Comparison of ENCODE assay signal across 8 cellular contexts in genomic region chr21:44926364-44927101, GRCh38. TPM values are rescaled to one million over a fixed set of nuclear protein-coding genes. Genes with fewer than 3 reads are reported as not detected.
DNase-seq lines count a peak whose midpoint lies in the region; ATAC-seq and TF ChIP-seq lines count a peak whose summit lies in the region.

No MANE protein-coding gene starts in this region.

- H3K9me2 ChIP-seq in SK-N-SH (no peaks in the 10 kb centered on the region), hepatocyte (replicated peaks; ENCODE audit: insufficient read depth) (no peaks in the 10 kb centered on the region)

- DNase-seq in SK-N-SH (no peak), esophagus squamous epithelium (lab: John Stamatoyannopoulos, UW) (no peak), substantia nigra (lab: John Stamatoyannopoulos, UW) (no peak), hepatocyte (ENCODE audit: low spot score) (no peak), tibial nerve (ENCODE audit: low spot score in 2 of 2) (no peak), NCI-H1092 treated with DMSO at 0.1 percent for 48 hours (lab: John Stamatoyannopoulos, UW) (no peak)
- peak; percentile 59 for DNase-seq in activated CD4-positive, alpha-beta T cell treated with anti-CD3 and anti-CD28 coated beads for 48 hours

- intact Hi-C loops in esophagus squamous epithelium (cut with DNase I) = loop anchor here (5.0 kb wide), 1 partner anchor 129 kb away; no protein-coding TSS in a partner anchor

- TF ChIP-seq RAD21 in SK-N-SH (IDR thresholded peaks at IDR 0.05; ENCODE audit: low read length) = no peak

- H3K4me3 ChIP-seq in SK-N-SH (ENCODE audit: low read depth in 2 of 2, low read length in 1 of 2) = no peak overlapping the region
- peak overlapping the region in 1 of 4 donors; percentile 6 for H3K4me3 ChIP-seq in esophagus squamous epithelium
- no peak overlapping the region for H3K4me3 ChIP-seq in hepatocyte
- H3K4me3 ChIP-seq in tibial nerve = no peak overlapping the region

- H3K9me3 ChIP-seq in SK-N-SH (no peaks in the 10 kb centered on the region), esophagus squamous epithelium (no peaks in the 10 kb centered on the region), hepatocyte (ENCODE audit: low read depth) (no peaks in the 10 kb centered on the region), tibial nerve (peaks cover 0 to 6% (median 0%) of the 10 kb centered on the region in 4 donors)

- H3F3A ChIP-seq in SK-N-SH (replicated peaks; ENCODE audit: insufficient read depth) = peaks cover 7% of the 10 kb centered on the region

- H3K79me2 ChIP-seq in SK-N-SH (ENCODE audit: insufficient read depth) (no peaks in the 10 kb centered on the region), hepatocyte (no peaks in the 10 kb centered on the region)

- H3K4me2 ChIP-seq in SK-N-SH = peak overlapping the region; percentile 83; the same call in 1 of the 2 replicates
- no peak overlapping the region for H3K4me2 ChIP-seq in hepatocyte

- CTCF ChIA-PET in SK-N-SH (lab: Yijun Ruan, JAX) = interaction anchor here (1.1 to 3.3 kb wide), 8 partner anchors 20 to 214 kb away, joined by 3 to 10 read pairs (median 7); no protein-coding TSS in a partner anchor

- no peak overlapping the region for H2AFZ ChIP-seq in SK-N-SH (ENCODE audit: low read depth)
- no peak overlapping the region for H2AFZ ChIP-seq in hepatocyte

- H3K27ac ChIP-seq in SK-N-SH (ENCODE audit: low read depth in 2 of 2, low read length in 1 of 2) (no peak overlapping the region), esophagus squamous epithelium (peak overlapping the region in 3 of 4 donors; percentile 39 to 64 (median 45)), substantia nigra (ENCODE audit: low read depth, low read length, poor library complexity, severe bottlenecking) (peak overlapping the region; percentile 35), hepatocyte (no peak overlapping the region), tibial nerve (peak overlapping the region in 1 of 4 donors; percentile 30)

- H3K4me1 ChIP-seq in SK-N-SH (ENCODE audit: control insufficient read depth in 1 of 2, insufficient read depth in 2 of 2, low read depth in 1 of 2, low read length in 1 of 2) (peaks cover 12 to 32% of the 10 kb centered on the region in 2 experiments; a peak in 2 of 4 replicates), esophagus squamous epithelium (peaks cover 37 to 58% (median 40%) of the 10 kb centered on the region in 3 donors), hepatocyte (ENCODE audit: insufficient read depth) (peaks cover 16% of the 10 kb centered on the region), tibial nerve (peaks cover 0 to 60% (median 38%) of the 10 kb centered on the region in 4 donors)

- TF ChIP-seq POLR2A in esophagus squamous epithelium (IDR thresholded peaks at IDR 0.05) (no peak), tibial nerve (IDR thresholded peaks at IDR 0.05) (no peak)

- peaks cover 32% of the 10 kb centered on the region for H3K27me3 ChIP-seq in SK-N-SH (ENCODE audit: insufficient read depth)
- peaks cover 4 to 57% (median 8%) of the 10 kb centered on the region in 4 donors for H3K27me3 ChIP-seq in esophagus squamous epithelium
- H3K27me3 ChIP-seq in hepatocyte = peaks cover 61% of the 10 kb centered on the region
- peaks cover 0 to 34% of the 10 kb centered on the region in 2 donors for H3K27me3 ChIP-seq in tibial nerve

- no peak overlapping the region for H3K9ac ChIP-seq in SK-N-SH

- POLR2A ChIA-PET in SK-N-SH (lab: Yijun Ruan, JAX) = no interaction called here

- H3K36me3 ChIP-seq in SK-N-SH (replicated peaks in 1 of 2; ENCODE audit: control insufficient read depth in 1 of 2, insufficient read depth in 2 of 2, low read length in 1 of 2) (no peaks in the 10 kb centered on the region), esophagus squamous epithelium (no peaks in the 10 kb centered on the region), hepatocyte (replicated peaks; ENCODE audit: insufficient read depth, low read depth) (no peaks in the 10 kb centered on the region), tibial nerve (no peaks in the 10 kb centered on the region)

- no peak for TF ChIP-seq CTCF in SK-N-SH (IDR thresholded peaks at IDR 0.05)
- no peak for TF ChIP-seq CTCF in esophagus squamous epithelium (IDR thresholded peaks at IDR 0.05)
- TF ChIP-seq CTCF in hepatocyte (IDR thresholded peaks at IDR 0.05; ENCODE audit: poor library complexity) = no peak
- TF ChIP-seq CTCF in tibial nerve (IDR thresholded peaks at IDR 0.05) = no peak

- no peak for ATAC-seq in SK-N-SH treated with all-trans-retinoic acid at 6 μM for 48 hours

- 61% methylated on average over 19 of the region's 23 CpGs for WGBS in SK-N-SH (ENCODE audit: low lambda C conversion rate)
- 42 to 48% methylated on average over 16 to 23 of the region's 23 CpGs for WGBS in esophagus squamous epithelium, 2 donors
- 74% methylated on average over 23 of the region's 23 CpGs for WGBS in hepatocyte (ENCODE audit: low lambda C conversion rate, missing lambda C conversion rate)
- WGBS in tibial nerve, 2 donors = 64 to 68% methylated on average over 23 of the region's 23 CpGs

- H4K20me1 ChIP-seq in SK-N-SH (ENCODE audit: insufficient read depth) (peaks cover 11% of the 10 kb centered on the region; the same call in 1 of the 2 replicates), hepatocyte (ENCODE audit: insufficient read depth, poor library complexity, severe bottlenecking) (no peaks in the 10 kb centered on the region)

- no peak for TF ChIP-seq EP300 in SK-N-SH (IDR thresholded peaks at IDR 0.05; ENCODE audit: borderline replicate concordance in 1 of 2, low read depth in 1 of 2, low read length in 1 of 2)
- TF ChIP-seq EP300 in tibial nerve (IDR thresholded peaks at IDR 0.05) = no peak

TF ChIP-seq in SK-N-SH, 30 proteins besides CTCF, POLR2A, EP300 and RAD21:
- TF ChIP-seq, protein P1, sequence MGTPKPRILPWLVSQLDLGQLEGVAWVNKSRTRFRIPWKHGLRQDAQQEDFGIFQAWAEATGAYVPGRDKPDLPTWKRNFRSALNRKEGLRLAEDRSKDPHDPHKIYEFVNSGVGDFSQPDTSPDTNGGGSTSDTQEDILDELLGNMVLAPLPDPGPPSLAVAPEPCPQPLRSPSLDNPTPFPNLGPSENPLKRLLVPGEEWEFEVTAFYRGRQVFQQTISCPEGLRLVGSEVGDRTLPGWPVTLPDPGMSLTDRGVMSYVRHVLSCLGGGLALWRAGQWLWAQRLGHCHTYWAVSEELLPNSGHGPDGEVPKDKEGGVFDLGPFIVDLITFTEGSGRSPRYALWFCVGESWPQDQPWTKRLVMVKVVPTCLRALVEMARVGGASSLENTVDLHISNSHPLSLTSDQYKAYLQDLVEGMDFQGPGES (IDR thresholded peaks at IDR 0.05; ENCODE audit: low read depth, low read length) = no peak
- TF ChIP-seq TCF12 (IDR thresholded peaks at IDR 0.05) (no peak), YY1 (IDR thresholded peaks at IDR 0.05; ENCODE audit: low read depth) (no peak), RXRA (IDR thresholded peaks at IDR 0.05; ENCODE audit: borderline replicate concordance, low read depth) (no peak), NFIC (IDR thresholded peaks at IDR 0.05; ENCODE audit: borderline replicate concordance) (no peak)
TF ChIP-seq in SK-N-SH: peak in this region for 0.

TF ChIP-seq in SK-N-SH treated with all-trans-retinoic acid at 6 μM for 48 hours, 23 proteins besides CTCF, POLR2A, EP300 and RAD21:
- no peak for TF ChIP-seq OSR1 (CRISPR knock-in tag; IDR thresholded peaks at IDR 0.05)
- no peak for TF ChIP-seq PPARA (CRISPR knock-in tag; IDR thresholded peaks at IDR 0.05; ENCODE audit: borderline replicate concordance)
- TF ChIP-seq BACH2 (CRISPR knock-in tag; IDR thresholded peaks at IDR 0.05; ENCODE audit: borderline replicate concordance) = no peak
- TF ChIP-seq ZFP30 (CRISPR knock-in tag; IDR thresholded peaks at IDR 0.05) = no peak
- no peak for TF ChIP-seq RARB (CRISPR knock-in tag; IDR thresholded peaks at IDR 0.05)
- TF ChIP-seq ZNF70 (CRISPR knock-in tag; IDR thresholded peaks at IDR 0.05) = no peak
- TF ChIP-seq ISL1 (CRISPR knock-in tag; IDR thresholded peaks at IDR 0.05) = no peak
- TF ChIP-seq CSRNP3 (CRISPR knock-in tag; IDR thresholded peaks at IDR 0.05) = no peak
- no peak for TF ChIP-seq ZFP3 (CRISPR knock-in tag; IDR thresholded peaks at IDR 0.05)

RNA-seq across cellular contexts. Expression of gene ITGB2, which starts 5.8 kb away (rescaled TPM):
- polyA plus RNA-seq in SK-N-SH (2012; rRNA removed) = 0.67 and 0.77 TPM in 2 replicates
- 0.32 and 0.75 TPM in 2 replicates for polyA plus RNA-seq in SK-N-SH (2012; cell fraction: cytosol; rRNA removed)
- polyA plus RNA-seq in SK-N-SH (2012; cell fraction: nucleus; rRNA removed) = 2.0 TPM in 2 replicates
- 10 to 100 TPM in 2 of 4 donors, 1 to 10 TPM in 2; 6.6 to 47.1 (median 18.5) TPM for total RNA-seq in esophagus squamous epithelium
- total RNA-seq in hepatocyte = 1.6 and 3.8 TPM in 2 replicates
- polyA plus RNA-seq in hepatocyte = 3.8 and 4.2 TPM in 2 replicates
- total RNA-seq in tibial nerve = 10 to 100 TPM; 32.7 to 87.3 (median 56.2) TPM

RNA-seq across cellular contexts. Expression of gene SLX9, which starts 13.3 kb away (rescaled TPM):
- polyA plus RNA-seq in SK-N-SH (2012; rRNA removed) (27.1 and 42.9 TPM in 2 replicates), hepatocyte (33.2 and 37.2 TPM in 2 replicates)
- 26.2 and 31.9 TPM in 2 replicates for polyA plus RNA-seq in SK-N-SH (2012; cell fraction: cytosol; rRNA removed)
- polyA plus RNA-seq in SK-N-SH (2012; cell fraction: nucleus; rRNA removed) = 27.3 and 39.5 TPM in 2 replicates
- total RNA-seq in esophagus squamous epithelium (10 to 100 TPM; 10.2 to 16.1 (median 11.1) TPM), hepatocyte (11.5 and 16.3 TPM in 2 replicates), tibial nerve (10 to 100 TPM in 2 of 4 donors, 1 to 10 TPM in 2; 3.7 to 19.8 (median 13.3) TPM)

RNA-seq across cellular contexts. Expression of gene PTTG1IP, which starts 53.0 kb away (rescaled TPM):
- 171 and 196 TPM in 2 replicates for polyA plus RNA-seq in SK-N-SH (2012; rRNA removed)
- polyA plus RNA-seq in SK-N-SH (2012; cell fraction: cytosol; rRNA removed) = 173 and 196 TPM in 2 replicates
- polyA plus RNA-seq in SK-N-SH (2012; cell fraction: nucleus; rRNA removed) = 113 and 135 TPM in 2 replicates
- total RNA-seq in esophagus squamous epithelium = 100 to 1,000 TPM in 3 of 4 donors, 10 to 100 TPM in 1; 83.1 to 132 (median 114) TPM
- 344 and 348 TPM in 2 replicates for total RNA-seq in hepatocyte
- polyA plus RNA-seq in hepatocyte = 315 and 362 TPM in 2 replicates
- total RNA-seq in tibial nerve = 100 to 1,000 TPM; 175 to 328 (median 234) TPM

Comparison
In these comparisons a context has a peak if more than half of its experiments do, and no peak if none do; other contexts are left out.
1. H3K27ac ChIP-seq: peak in esophagus squamous epithelium (3 of 4) and substantia nigra (single experiment); none in SK-N-SH (0 of 2) and hepatocyte (single experiment).